ENCODE assay signal across 1 cellular context in the genomic region with DNA sequence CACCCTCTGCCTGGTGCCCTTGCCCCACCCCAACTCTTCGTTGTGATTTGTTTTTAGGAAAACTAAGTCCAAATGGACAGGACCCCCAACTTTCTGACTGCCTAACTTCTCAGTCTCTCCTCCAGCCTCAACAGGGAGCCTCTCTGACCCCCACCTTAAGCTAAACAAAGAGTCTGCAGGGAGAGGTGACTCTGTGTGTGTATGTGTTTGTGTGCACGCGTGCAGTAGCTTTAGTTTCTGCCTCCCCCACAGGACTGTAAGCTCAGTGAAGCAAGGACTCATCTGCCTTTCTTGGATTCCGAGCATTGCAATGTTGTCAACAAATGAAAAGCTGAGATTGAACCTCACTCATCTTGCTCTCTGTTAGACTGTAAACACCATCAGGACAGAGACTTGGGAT.
TF ChIP-seq lines count a peak whose summit lies in the region.

No MANE protein-coding gene starts in this region.

TF ChIP-seq in HepG2, 621 proteins besides CTCF, POLR2A, EP300 and RAD21:
- TF ChIP-seq, protein P1, sequence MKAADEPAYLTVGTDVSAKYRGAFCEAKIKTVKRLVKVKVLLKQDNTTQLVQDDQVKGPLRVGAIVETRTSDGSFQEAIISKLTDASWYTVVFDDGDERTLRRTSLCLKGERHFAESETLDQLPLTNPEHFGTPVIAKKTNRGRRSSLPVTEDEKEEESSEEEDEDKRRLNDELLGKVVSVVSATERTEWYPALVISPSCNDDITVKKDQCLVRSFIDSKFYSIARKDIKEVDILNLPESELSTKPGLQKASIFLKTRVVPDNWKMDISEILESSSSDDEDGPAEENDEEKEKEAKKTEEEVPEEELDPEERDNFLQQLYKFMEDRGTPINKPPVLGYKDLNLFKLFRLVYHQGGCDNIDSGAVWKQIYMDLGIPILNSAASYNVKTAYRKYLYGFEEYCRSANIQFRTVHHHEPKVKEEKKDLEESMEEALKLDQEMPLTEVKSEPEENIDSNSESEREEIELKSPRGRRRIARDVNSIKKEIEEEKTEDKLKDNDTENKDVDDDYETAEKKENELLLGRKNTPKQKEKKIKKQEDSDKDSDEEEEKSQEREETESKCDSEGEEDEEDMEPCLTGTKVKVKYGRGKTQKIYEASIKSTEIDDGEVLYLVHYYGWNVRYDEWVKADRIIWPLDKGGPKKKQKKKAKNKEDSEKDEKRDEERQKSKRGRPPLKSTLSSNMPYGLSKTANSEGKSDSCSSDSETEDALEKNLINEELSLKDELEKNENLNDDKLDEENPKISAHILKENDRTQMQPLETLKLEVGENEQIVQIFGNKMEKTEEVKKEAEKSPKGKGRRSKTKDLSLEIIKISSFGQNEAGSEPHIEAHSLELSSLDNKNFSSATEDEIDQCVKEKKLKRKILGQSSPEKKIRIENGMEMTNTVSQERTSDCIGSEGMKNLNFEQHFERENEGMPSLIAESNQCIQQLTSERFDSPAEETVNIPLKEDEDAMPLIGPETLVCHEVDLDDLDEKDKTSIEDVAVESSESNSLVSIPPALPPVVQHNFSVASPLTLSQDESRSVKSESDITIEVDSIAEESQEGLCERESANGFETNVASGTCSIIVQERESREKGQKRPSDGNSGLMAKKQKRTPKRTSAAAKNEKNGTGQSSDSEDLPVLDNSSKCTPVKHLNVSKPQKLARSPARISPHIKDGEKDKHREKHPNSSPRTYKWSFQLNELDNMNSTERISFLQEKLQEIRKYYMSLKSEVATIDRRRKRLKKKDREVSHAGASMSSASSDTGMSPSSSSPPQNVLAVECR (CRISPR knock-in tag; IDR thresholded peaks at IDR 0.05; ENCODE audit: borderline replicate concordance): 0 out of 2 replicates have a peak, but pooled peaks have one; percentile 4
- no peak for TF ChIP-seq KLF12 (CRISPR knock-in tag; IDR thresholded peaks at IDR 0.05; ENCODE audit: borderline replicate concordance)
